ENCODE assay signal across 1 cellular context in the genomic region with DNA sequence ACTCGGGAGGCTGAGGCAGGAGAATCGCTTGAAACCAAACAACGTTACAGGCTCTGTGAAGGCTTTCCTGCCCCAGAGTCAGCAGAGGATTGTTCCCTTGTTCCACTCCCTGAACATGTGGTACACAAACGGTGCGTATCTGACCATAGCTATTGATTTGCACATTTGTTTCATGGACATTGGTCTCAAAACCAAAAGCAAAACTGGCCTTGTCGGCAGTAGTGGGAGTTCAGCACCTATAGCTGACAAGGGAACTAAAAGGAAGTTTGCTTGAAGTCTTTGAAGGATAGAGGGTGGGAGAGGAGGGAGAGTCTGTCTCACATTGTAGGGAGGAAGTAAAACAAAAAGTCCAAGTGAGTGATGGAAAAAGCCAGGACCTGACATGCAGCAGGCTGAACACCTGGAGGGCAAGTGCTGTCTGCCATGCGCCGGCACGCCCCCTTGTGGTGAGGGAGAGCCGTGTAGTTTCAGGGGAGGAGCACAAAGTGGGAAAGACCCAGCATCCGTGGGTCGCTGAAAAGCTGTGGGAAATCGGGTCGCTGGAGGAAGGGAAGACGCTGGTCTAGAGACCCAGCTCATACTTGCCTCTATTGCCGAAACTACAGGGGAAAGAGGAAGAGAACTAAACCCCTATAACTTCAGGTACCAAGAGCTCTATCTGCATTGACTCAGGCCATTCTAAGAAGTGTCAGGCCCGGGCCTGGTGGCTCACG.
TF ChIP-seq lines count a peak whose summit lies in the region.

No MANE protein-coding gene starts in this region.

TF ChIP-seq in HepG2, 621 proteins besides CTCF, POLR2A, EP300 and RAD21 (continued from another document and continues in another):
- TF ChIP-seq, protein P1, sequence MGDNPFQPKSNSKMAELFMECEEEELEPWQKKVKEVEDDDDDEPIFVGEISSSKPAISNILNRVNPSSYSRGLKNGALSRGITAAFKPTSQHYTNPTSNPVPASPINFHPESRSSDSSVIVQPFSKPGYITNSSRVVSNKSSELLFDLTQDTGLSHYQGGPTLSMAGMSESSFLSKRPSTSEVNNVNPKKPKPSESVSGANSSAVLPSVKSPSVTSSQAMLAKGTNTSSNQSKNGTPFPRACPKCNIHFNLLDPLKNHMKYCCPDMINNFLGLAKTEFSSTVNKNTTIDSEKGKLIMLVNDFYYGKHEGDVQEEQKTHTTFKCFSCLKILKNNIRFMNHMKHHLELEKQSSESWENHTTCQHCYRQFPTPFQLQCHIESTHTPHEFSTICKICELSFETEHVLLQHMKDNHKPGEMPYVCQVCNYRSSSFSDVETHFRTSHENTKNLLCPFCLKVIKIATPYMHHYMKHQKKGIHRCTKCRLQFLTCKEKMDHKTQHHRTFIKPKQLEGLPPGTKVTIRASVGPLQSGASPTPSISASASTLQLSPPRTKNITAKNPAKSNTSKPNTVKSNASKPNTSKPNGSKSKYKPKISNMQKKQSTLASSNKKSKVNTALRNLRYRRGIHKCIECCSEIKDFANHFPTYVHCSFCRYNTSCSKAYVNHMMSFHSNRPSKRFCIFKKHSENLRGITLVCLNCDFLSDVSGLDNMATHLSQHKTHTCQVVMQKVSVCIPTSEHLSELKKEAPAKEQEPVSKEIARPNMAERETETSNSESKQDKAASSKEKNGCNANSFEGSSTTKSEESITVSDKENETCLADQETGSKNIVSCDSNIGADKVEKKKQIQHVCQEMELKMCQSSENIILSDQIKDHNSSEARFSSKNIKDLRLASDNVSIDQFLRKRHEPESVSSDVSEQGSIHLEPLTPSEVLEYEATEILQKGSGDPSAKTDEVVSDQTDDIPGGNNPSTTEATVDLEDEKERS (CRISPR knock-in tag; IDR thresholded peaks at IDR 0.05), result 0 out of 2 replicates have a peak, but pooled peaks have one; percentile 29
- TF ChIP-seq ARNT2 (CRISPR knock-in tag; IDR thresholded peaks at IDR 0.05; ENCODE audit: low read depth) (0 out of 2 replicates have a peak, but pooled peaks have one; percentile 39), ZNF496 (CRISPR knock-in tag; IDR thresholded peaks at IDR 0.05; ENCODE audit: insufficient replicate concordance) (no peak), ZNF660 (CRISPR knock-in tag; IDR thresholded peaks at IDR 0.05; ENCODE audit: borderline replicate concordance, low read depth) (no peak), SALL1 (CRISPR knock-in tag; IDR thresholded peaks at IDR 0.05) (peak; percentile 70), RFXAP (CRISPR knock-in tag; IDR thresholded peaks at IDR 0.05; ENCODE audit: borderline replicate concordance) (0 out of 2 replicates have a peak, but pooled peaks have one; percentile 26), POLR2G (IDR thresholded peaks at IDR 0.05; ENCODE audit: low read depth, low read length) (peak; percentile 62), SP2 (CRISPR knock-in tag; IDR thresholded peaks at IDR 0.05) (no peak), MAFF (IDR thresholded peaks at IDR 0.05; ENCODE audit: low read depth, low read length) (no peak), ZNF367 (CRISPR knock-in tag; IDR thresholded peaks at IDR 0.05; ENCODE audit: borderline replicate concordance) (no peak), NR3C1 (CRISPR knock-in tag; IDR thresholded peaks at IDR 0.05) (no peak), ZNF431 (CRISPR knock-in tag; IDR thresholded peaks at IDR 0.05; ENCODE audit: borderline replicate concordance, low read depth) (no peak), NR2F2 (IDR thresholded peaks at IDR 0.05; ENCODE audit: borderline replicate concordance, low read depth) (no peak), ZFYVE20 (CRISPR knock-in tag; IDR thresholded peaks at IDR 0.05; ENCODE audit: borderline replicate concordance, low read depth) (no peak), KLF12 (CRISPR knock-in tag; IDR thresholded peaks at IDR 0.05; ENCODE audit: borderline replicate concordance) (0 out of 2 replicates have a peak, but pooled peaks have one; percentile 44), JARID2 (CRISPR knock-in tag; IDR thresholded peaks at IDR 0.05; ENCODE audit: insufficient replicate concordance) (peak; percentile 50), ZFP1 (CRISPR knock-in tag; IDR thresholded peaks at IDR 0.05) (no peak), BORCS8-MEF2B (CRISPR knock-in tag; IDR thresholded peaks at IDR 0.05) (peak; percentile 31; the same call in 1 of the 2 replicates), ZNF788 (CRISPR knock-in tag; IDR thresholded peaks at IDR 0.05; ENCODE audit: borderline replicate concordance) (no peak; the same call in 1 of the 2 replicates), ZNF121 (CRISPR knock-in tag; IDR thresholded peaks at IDR 0.05) (no peak), STAT5B (CRISPR knock-in tag; IDR thresholded peaks at IDR 0.05) (no peak), ZFX (CRISPR knock-in tag; IDR thresholded peaks at IDR 0.05; ENCODE audit: low read depth) (0 out of 2 replicates have a peak, but pooled peaks have one; percentile 46)
- TF ChIP-seq, protein P2, sequence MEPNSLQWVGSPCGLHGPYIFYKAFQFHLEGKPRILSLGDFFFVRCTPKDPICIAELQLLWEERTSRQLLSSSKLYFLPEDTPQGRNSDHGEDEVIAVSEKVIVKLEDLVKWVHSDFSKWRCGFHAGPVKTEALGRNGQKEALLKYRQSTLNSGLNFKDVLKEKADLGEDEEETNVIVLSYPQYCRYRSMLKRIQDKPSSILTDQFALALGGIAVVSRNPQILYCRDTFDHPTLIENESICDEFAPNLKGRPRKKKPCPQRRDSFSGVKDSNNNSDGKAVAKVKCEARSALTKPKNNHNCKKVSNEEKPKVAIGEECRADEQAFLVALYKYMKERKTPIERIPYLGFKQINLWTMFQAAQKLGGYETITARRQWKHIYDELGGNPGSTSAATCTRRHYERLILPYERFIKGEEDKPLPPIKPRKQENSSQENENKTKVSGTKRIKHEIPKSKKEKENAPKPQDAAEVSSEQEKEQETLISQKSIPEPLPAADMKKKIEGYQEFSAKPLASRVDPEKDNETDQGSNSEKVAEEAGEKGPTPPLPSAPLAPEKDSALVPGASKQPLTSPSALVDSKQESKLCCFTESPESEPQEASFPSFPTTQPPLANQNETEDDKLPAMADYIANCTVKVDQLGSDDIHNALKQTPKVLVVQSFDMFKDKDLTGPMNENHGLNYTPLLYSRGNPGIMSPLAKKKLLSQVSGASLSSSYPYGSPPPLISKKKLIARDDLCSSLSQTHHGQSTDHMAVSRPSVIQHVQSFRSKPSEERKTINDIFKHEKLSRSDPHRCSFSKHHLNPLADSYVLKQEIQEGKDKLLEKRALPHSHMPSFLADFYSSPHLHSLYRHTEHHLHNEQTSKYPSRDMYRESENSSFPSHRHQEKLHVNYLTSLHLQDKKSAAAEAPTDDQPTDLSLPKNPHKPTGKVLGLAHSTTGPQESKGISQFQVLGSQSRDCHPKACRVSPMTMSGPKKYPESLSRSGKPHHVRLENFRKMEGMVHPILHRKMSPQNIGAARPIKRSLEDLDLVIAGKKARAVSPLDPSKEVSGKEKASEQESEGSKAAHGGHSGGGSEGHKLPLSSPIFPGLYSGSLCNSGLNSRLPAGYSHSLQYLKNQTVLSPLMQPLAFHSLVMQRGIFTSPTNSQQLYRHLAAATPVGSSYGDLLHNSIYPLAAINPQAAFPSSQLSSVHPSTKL (CRISPR knock-in tag; IDR thresholded peaks at IDR 0.05), result peak; percentile 43; the same call in 1 of the 2 replicates
- TF ChIP-seq, protein P3, sequence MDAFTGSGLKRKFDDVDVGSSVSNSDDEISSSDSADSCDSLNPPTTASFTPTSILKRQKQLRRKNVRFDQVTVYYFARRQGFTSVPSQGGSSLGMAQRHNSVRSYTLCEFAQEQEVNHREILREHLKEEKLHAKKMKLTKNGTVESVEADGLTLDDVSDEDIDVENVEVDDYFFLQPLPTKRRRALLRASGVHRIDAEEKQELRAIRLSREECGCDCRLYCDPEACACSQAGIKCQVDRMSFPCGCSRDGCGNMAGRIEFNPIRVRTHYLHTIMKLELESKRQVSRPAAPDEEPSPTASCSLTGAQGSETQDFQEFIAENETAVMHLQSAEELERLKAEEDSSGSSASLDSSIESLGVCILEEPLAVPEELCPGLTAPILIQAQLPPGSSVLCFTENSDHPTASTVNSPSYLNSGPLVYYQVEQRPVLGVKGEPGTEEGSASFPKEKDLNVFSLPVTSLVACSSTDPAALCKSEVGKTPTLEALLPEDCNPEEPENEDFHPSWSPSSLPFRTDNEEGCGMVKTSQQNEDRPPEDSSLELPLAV (CRISPR knock-in tag; conservative IDR thresholded peaks at IDR 0.05; ENCODE audit: low read depth), result no peak
- TF ChIP-seq, protein P4, sequence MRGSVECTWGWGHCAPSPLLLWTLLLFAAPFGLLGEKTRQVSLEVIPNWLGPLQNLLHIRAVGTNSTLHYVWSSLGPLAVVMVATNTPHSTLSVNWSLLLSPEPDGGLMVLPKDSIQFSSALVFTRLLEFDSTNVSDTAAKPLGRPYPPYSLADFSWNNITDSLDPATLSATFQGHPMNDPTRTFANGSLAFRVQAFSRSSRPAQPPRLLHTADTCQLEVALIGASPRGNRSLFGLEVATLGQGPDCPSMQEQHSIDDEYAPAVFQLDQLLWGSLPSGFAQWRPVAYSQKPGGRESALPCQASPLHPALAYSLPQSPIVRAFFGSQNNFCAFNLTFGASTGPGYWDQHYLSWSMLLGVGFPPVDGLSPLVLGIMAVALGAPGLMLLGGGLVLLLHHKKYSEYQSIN (CRISPR knock-in tag; IDR thresholded peaks at IDR 0.05; ENCODE audit: borderline replicate concordance), result no peak
- TF ChIP-seq, protein P5, sequence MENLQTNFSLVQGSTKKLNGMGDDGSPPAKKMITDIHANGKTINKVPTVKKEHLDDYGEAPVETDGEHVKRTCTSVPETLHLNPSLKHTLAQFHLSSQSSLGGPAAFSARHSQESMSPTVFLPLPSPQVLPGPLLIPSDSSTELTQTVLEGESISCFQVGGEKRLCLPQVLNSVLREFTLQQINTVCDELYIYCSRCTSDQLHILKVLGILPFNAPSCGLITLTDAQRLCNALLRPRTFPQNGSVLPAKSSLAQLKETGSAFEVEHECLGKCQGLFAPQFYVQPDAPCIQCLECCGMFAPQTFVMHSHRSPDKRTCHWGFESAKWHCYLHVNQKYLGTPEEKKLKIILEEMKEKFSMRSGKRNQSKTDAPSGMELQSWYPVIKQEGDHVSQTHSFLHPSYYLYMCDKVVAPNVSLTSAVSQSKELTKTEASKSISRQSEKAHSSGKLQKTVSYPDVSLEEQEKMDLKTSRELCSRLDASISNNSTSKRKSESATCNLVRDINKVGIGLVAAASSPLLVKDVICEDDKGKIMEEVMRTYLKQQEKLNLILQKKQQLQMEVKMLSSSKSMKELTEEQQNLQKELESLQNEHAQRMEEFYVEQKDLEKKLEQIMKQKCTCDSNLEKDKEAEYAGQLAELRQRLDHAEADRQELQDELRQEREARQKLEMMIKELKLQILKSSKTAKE (CRISPR knock-in tag; IDR thresholded peaks at IDR 0.05; ENCODE audit: borderline replicate concordance), result no peak
- TF ChIP-seq, protein P6, sequence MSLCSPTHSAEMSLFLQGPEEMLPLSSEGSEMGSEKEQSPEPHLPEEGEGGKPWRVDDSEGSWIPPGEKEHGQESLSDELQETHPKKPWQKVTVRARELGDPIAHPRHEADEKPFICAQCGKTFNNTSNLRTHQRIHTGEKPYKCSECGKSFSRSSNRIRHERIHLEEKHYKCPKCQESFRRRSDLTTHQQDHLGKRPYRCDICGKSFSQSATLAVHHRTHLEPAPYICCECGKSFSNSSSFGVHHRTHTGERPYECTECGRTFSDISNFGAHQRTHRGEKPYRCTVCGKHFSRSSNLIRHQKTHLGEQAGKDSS (CRISPR knock-in tag; IDR thresholded peaks at IDR 0.05; ENCODE audit: borderline replicate concordance, low read depth), result peak; percentile 85; the same call in 1 of the 2 replicates
- TF ChIP-seq, protein P7, sequence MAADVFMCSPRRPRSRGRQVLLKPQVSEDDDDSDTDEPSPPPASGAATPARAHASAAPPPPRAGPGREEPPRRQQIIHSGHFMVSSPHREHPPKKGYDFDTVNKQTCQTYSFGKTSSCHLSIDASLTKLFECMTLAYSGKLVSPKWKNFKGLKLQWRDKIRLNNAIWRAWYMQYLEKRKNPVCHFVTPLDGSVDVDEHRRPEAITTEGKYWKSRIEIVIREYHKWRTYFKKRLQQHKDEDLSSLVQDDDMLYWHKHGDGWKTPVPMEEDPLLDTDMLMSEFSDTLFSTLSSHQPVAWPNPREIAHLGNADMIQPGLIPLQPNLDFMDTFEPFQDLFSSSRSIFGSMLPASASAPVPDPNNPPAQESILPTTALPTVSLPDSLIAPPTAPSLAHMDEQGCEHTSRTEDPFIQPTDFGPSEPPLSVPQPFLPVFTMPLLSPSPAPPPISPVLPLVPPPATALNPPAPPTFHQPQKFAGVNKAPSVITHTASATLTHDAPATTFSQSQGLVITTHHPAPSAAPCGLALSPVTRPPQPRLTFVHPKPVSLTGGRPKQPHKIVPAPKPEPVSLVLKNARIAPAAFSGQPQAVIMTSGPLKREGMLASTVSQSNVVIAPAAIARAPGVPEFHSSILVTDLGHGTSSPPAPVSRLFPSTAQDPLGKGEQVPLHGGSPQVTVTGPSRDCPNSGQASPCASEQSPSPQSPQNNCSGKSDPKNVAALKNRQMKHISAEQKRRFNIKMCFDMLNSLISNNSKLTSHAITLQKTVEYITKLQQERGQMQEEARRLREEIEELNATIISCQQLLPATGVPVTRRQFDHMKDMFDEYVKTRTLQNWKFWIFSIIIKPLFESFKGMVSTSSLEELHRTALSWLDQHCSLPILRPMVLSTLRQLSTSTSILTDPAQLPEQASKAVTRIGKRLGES (CRISPR knock-in tag; IDR thresholded peaks at IDR 0.05; ENCODE audit: borderline replicate concordance), result no peak
